ENCODE assay signal across 1 cellular context in genomic region chr2:203548887-203549286, GRCh38.
TF ChIP-seq lines count a peak whose summit lies in the region.

No MANE protein-coding gene starts in this region.

TF ChIP-seq in HepG2, 621 proteins besides CTCF, POLR2A, EP300 and RAD21:
- TF ChIP-seq HNRNPK (IDR thresholded peaks at IDR 0.05; ENCODE audit: low read depth, low read length, poor library complexity, severe bottlenecking) (peak; percentile 58), PCBP2 (optimal IDR thresholded peaks at IDR 0.05; ENCODE audit: low read depth, low read length, poor library complexity, severe bottlenecking) (peak; percentile 68), IKZF1 (IDR thresholded peaks at IDR 0.05) (0 out of 2 replicates have a peak, but pooled peaks have one; percentile 67), NCOA5 (CRISPR knock-in tag; IDR thresholded peaks at IDR 0.05) (no peak), FLYWCH1 (CRISPR knock-in tag; IDR thresholded peaks at IDR 0.05) (no peak)
